Comparison of ENCODE assay signal across 19 cellular contexts in genomic region chr6:146896062-146896813, GRCh38.
"Had no signal": no experiment of that assay in that cellular context is flagged by ENCODE, and none has a peak within 500 bp of the region (broad histone marks: within the 10 kb centered on the region; RNA-seq: fewer than 3 reads in every experiment).

No MANE protein-coding gene starts in this region.

- H3K4me3 ChIP-seq: esophagus muscularis mucosa, gastrocnemius medialis, mucosa of descending colon, suprapubic skin, thyroid gland, upper lobe of right lung, vagina had no signal

- H3K4me1 ChIP-seq: gastrocnemius medialis, suprapubic skin, thyroid gland had no signal

- H3K27ac ChIP-seq: esophagus muscularis mucosa, gastrocnemius medialis, suprapubic skin, thyroid gland, upper lobe of right lung, vagina had no signal

- H3K36me3 ChIP-seq: esophagus muscularis mucosa, gastrocnemius medialis, suprapubic skin, thyroid gland, upper lobe of right lung, vagina had no signal

- H3K36me3 Mint-ChIP-seq: natural killer cell had no signal

- H3K9me3 ChIP-seq: esophagus muscularis mucosa, gastrocnemius medialis, mucosa of descending colon, suprapubic skin, thyroid gland, upper lobe of right lung, vagina had no signal

- H3K27me3 ChIP-seq: esophagus muscularis mucosa, gastrocnemius medialis, suprapubic skin, thyroid gland, upper lobe of right lung, vagina had no signal

- DNase-seq: effector memory CD4-positive, alpha-beta T cell; gastrocnemius medialis; glutamatergic neuron; islet precursor cell; mammary epithelial cell; mucosa of descending colon; natural killer cell; right cardiac atrium; small intestine; stimulated activated CD4-positive, alpha-beta T cell treated with anti-CD3 and anti-CD28 coated beads, Interleukin-2, amount 100 ng/mL, for 48 hours; stimulated activated naive CD8-positive, alpha-beta T cell treated with anti-CD3 and anti-CD28 coated beads, Interleukin-15, Interleukin-2, amounts not matched to agents 100 U/mL and 50 U/mL, for 24 hours; thyroid gland; upper lobe of right lung had no signal

- H3K27ac Mint-ChIP-seq: natural killer cell, progenitor cell of endocrine pancreas had no signal

- H3K4me3 Mint-ChIP-seq: natural killer cell, neural crest cell had no signal

- H3K4me1 Mint-ChIP-seq: natural killer cell, neural crest cell had no signal

- ATAC-seq: gastrocnemius medialis; left lobe of liver; mucosa of descending colon; natural killer cell; right cardiac atrium; stimulated activated naive CD8-positive, alpha-beta T cell treated with anti-CD3 and anti-CD28 coated beads, Interleukin-15, Interleukin-2, amounts not matched to agents 100 U/mL and 50 U/mL, for 24 hours; upper lobe of right lung had no signal
